In genomic region chr19:7628589-7629311, GRCh38 we compare ENCODE assay signal across 8 cellular contexts. TPM values are rescaled to one million over a fixed set of nuclear protein-coding genes. Genes with fewer than 3 reads are reported as not detected.
DNase-seq lines count a peak whose midpoint lies in the region; TF ChIP-seq lines count a peak whose summit lies in the region.

No MANE protein-coding gene starts in this region.

- H3K4me3 ChIP-seq in HAP-1 (peak overlapping the region; percentile 91), hepatocyte (peak overlapping the region; percentile 68), smooth muscle cell (peak overlapping the region; percentile 83)

- H3K79me2 ChIP-seq in hepatocyte (peaks cover 46% of the 10 kb centered on the region), smooth muscle cell (ENCODE audit: low read depth) (peaks cover 45% of the 10 kb centered on the region)

- H4K20me1 ChIP-seq in hepatocyte (ENCODE audit: insufficient read depth, poor library complexity, severe bottlenecking) (no peaks in the 10 kb centered on the region), smooth muscle cell (ENCODE audit: low read depth) (no peaks in the 10 kb centered on the region)

- H3K36me3 ChIP-seq in HAP-1 (replicated peaks) (peaks cover 14% of the 10 kb centered on the region), hepatocyte (replicated peaks; ENCODE audit: insufficient read depth, low read depth) (no peaks in the 10 kb centered on the region), smooth muscle cell (ENCODE audit: low read depth) (no peaks in the 10 kb centered on the region)

- peaks cover 15% of the 10 kb centered on the region for H3K36me3 Mint-ChIP-seq in activated T-helper 1 cell treated with anti-CD3 and anti-CD28 coated beads, Interleukin-12 subunit alpha, Interleukin-12 subunit beta, Interleukin-2, Interleukin-4 antibody, amounts not matched to agents 30 ng/mL and 10 ng/mL and 1 ng/mL, durations not matched to agents 14 hours and 24 hours and 36 hours (ENCODE audit: low read depth)

- no peaks in the 10 kb centered on the region for H3K9me3 ChIP-seq in HAP-1
- H3K9me3 ChIP-seq in hepatocyte (ENCODE audit: low read depth): no peaks in the 10 kb centered on the region
- H3K9me3 ChIP-seq in smooth muscle cell (replicated peaks; ENCODE audit: low read depth): no peaks in the 10 kb centered on the region

- in situ Hi-C loops in HAP-1 (cut with MboI; ENCODE audit: low sequenced_read_pairs): no loop called here

- no peaks in the 10 kb centered on the region for H3K27me3 ChIP-seq in HAP-1 (ENCODE audit: low read depth)
- no peaks in the 10 kb centered on the region for H3K27me3 ChIP-seq in hepatocyte
- no peaks in the 10 kb centered on the region for H3K27me3 ChIP-seq in smooth muscle cell (ENCODE audit: low read depth)

- H3K9me2 ChIP-seq in hepatocyte (replicated peaks; ENCODE audit: insufficient read depth): no peaks in the 10 kb centered on the region

- H3K9me3 Mint-ChIP-seq in activated T-helper 1 cell treated with anti-CD3 and anti-CD28 coated beads, Interleukin-12 subunit alpha, Interleukin-12 subunit beta, Interleukin-2, Interleukin-4 antibody, amounts not matched to agents 30 ng/mL and 10 ng/mL and 1 ng/mL, durations not matched to agents 14 hours and 24 hours and 36 hours: no peaks in the 10 kb centered on the region

- peaks cover 11% of the 10 kb centered on the region for H3K4me1 ChIP-seq in HAP-1
- H3K4me1 ChIP-seq in hepatocyte (ENCODE audit: insufficient read depth): peaks cover 14% of the 10 kb centered on the region
- H3K4me1 ChIP-seq in smooth muscle cell (ENCODE audit: low read depth): peaks cover 17% of the 10 kb centered on the region

- peak overlapping the region; percentile 60 for H3K27ac ChIP-seq in hepatocyte
- peak overlapping the region; percentile 50 for H3K27ac ChIP-seq in smooth muscle cell (ENCODE audit: low read depth)

- peak overlapping the region; percentile 30 for H2AFZ ChIP-seq in hepatocyte
- H2AFZ ChIP-seq in smooth muscle cell (ENCODE audit: low read depth): peak overlapping the region; percentile 60

- DNase-seq in HAP-1 (ENCODE audit: low spot score in 2 of 2) (no peak), hepatocyte (ENCODE audit: low spot score) (no peak), smooth muscle cell (lab: John Stamatoyannopoulos, UW; ENCODE audit: unreplicated experiment) (no peak), HUDEP-2 (lab: John Stamatoyannopoulos, UW; ENCODE audit: unreplicated experiment in 76 of 76) (no peak), cerebellar nuclear complex (lab: John Stamatoyannopoulos, UW) (no peak), NCI-H128 (lab: John Stamatoyannopoulos, UW; ENCODE audit: unreplicated experiment) (no peak), hypothalamus (lab: John Stamatoyannopoulos, UW) (no peak)
- no peak for DNase-seq in activated T-helper 1 cell treated with anti-CD3 and anti-CD28 coated beads, Interleukin-12 subunit alpha, Interleukin-12 subunit beta, Interleukin-2, Interleukin-4 antibody, amounts not matched to agents 30 ng/mL and 10 ng/mL and 1 ng/mL, durations not matched to agents 14 hours and 24 hours and 36 hours (ENCODE audit: low spot score)

- peak overlapping the region; percentile 98 for H3K27ac Mint-ChIP-seq in activated T-helper 1 cell treated with anti-CD3 and anti-CD28 coated beads, Interleukin-12 subunit alpha, Interleukin-12 subunit beta, Interleukin-2, Interleukin-4 antibody, amounts not matched to agents 30 ng/mL and 10 ng/mL and 1 ng/mL, durations not matched to agents 14 hours and 24 hours and 36 hours

- H3K27me3 Mint-ChIP-seq in activated T-helper 1 cell treated with anti-CD3 and anti-CD28 coated beads, Interleukin-12 subunit alpha, Interleukin-12 subunit beta, Interleukin-2, Interleukin-4 antibody, amounts not matched to agents 30 ng/mL and 10 ng/mL and 1 ng/mL, durations not matched to agents 14 hours and 24 hours and 36 hours (ENCODE audit: insufficient read depth): no peaks in the 10 kb centered on the region

- peaks cover 31% of the 10 kb centered on the region for H3K4me1 Mint-ChIP-seq in activated T-helper 1 cell treated with anti-CD3 and anti-CD28 coated beads, Interleukin-12 subunit alpha, Interleukin-12 subunit beta, Interleukin-2, Interleukin-4 antibody, amounts not matched to agents 30 ng/mL and 10 ng/mL and 1 ng/mL, durations not matched to agents 14 hours and 24 hours and 36 hours (ENCODE audit: low read depth)

- H3K4me2 ChIP-seq in hepatocyte: peak overlapping the region; percentile 93
- peak overlapping the region; percentile 94 for H3K4me2 ChIP-seq in smooth muscle cell

- TF ChIP-seq CTCF in hepatocyte (IDR thresholded peaks at IDR 0.05; ENCODE audit: poor library complexity) (no peak), smooth muscle cell (IDR thresholded peaks at IDR 0.05; ENCODE audit: borderline replicate concordance, insufficient read depth, poor library complexity, severe bottlenecking) (no peak)

- WGBS in hepatocyte (ENCODE audit: low lambda C conversion rate, missing lambda C conversion rate): 11% methylated on average over 15 of the region's 15 CpGs
- 14% methylated on average over 15 of the region's 15 CpGs for WGBS in smooth muscle cell (ENCODE audit: low lambda C conversion rate)

- H3F3A ChIP-seq in smooth muscle cell (ENCODE audit: low read depth): no peaks in the 10 kb centered on the region

- H3K9ac ChIP-seq in smooth muscle cell (ENCODE audit: low read depth): peak overlapping the region; percentile 92

- H3K4me3 Mint-ChIP-seq in activated T-helper 1 cell treated with anti-CD3 and anti-CD28 coated beads, Interleukin-12 subunit alpha, Interleukin-12 subunit beta, Interleukin-2, Interleukin-4 antibody, amounts not matched to agents 30 ng/mL and 10 ng/mL and 1 ng/mL, durations not matched to agents 14 hours and 24 hours and 36 hours: peak overlapping the region; percentile 98

- intact Hi-C loops in activated T-helper 1 cell treated with anti-CD3 and anti-CD28 coated beads, Interleukin-12 subunit alpha, Interleukin-12 subunit beta, Interleukin-2, Interleukin-4 antibody, amounts not matched to agents 30 ng/mL and 10 ng/mL and 1 ng/mL, durations not matched to agents 14 hours and 24 hours and 36 hours (cut with micrococcal nuclease): loop anchor here (1.0 to 2.0 kb wide), 4 partner anchors 9 to 93 kb away; partner anchors contain the start of genes PNPLA6 and STXBP2

RNA-seq across cellular contexts. Expression of gene XAB2, which starts 0.6 kb away (rescaled TPM):
- total RNA-seq in activated T-helper 1 cell treated with anti-CD3 and anti-CD28 coated beads, Interleukin-12 subunit alpha, Interleukin-12 subunit beta, Interleukin-2, Interleukin-4 antibody, amounts not matched to agents 30 ng/mL and 10 ng/mL and 1 ng/mL, durations not matched to agents 14 hours and 24 hours and 36 hours: 50.7 and 51.2 TPM in 2 replicates
- 20.3 and 24.5 TPM in 2 replicates for total RNA-seq in hepatocyte
- polyA plus RNA-seq in hepatocyte: 19.6 and 19.9 TPM in 2 replicates
- 26.9 and 36.3 TPM in 2 replicates for total RNA-seq in smooth muscle cell
- polyA plus RNA-seq in smooth muscle cell: 26.9 and 34.2 TPM in 2 replicates

RNA-seq across cellular contexts. Expression of gene PET100, which starts 0.8 kb away (rescaled TPM):
- total RNA-seq in activated T-helper 1 cell treated with anti-CD3 and anti-CD28 coated beads, Interleukin-12 subunit alpha, Interleukin-12 subunit beta, Interleukin-2, Interleukin-4 antibody, amounts not matched to agents 30 ng/mL and 10 ng/mL and 1 ng/mL, durations not matched to agents 14 hours and 24 hours and 36 hours: 88.5 and 93.4 TPM in 2 replicates
- total RNA-seq in hepatocyte (18.1 and 29.4 TPM in 2 replicates), smooth muscle cell (14.5 and 22.1 TPM in 2 replicates)
- polyA plus RNA-seq in hepatocyte (296 and 312 TPM in 2 replicates), smooth muscle cell (354 and 386 TPM in 2 replicates)

RNA-seq across cellular contexts. Expression of gene PCP2, which starts 4.8 kb away (rescaled TPM):
- total RNA-seq in activated T-helper 1 cell treated with anti-CD3 and anti-CD28 coated beads, Interleukin-12 subunit alpha, Interleukin-12 subunit beta, Interleukin-2, Interleukin-4 antibody, amounts not matched to agents 30 ng/mL and 10 ng/mL and 1 ng/mL, durations not matched to agents 14 hours and 24 hours and 36 hours: 0.34 and 1.4 TPM in 2 replicates
- total RNA-seq in hepatocyte: not detected in 2 replicates
- polyA plus RNA-seq in hepatocyte: 0.60 and 0.62 TPM in 2 replicates
- total RNA-seq in smooth muscle cell: not detected in 2 replicates
- 0.35 and 0.56 TPM in 2 replicates for polyA plus RNA-seq in smooth muscle cell

RNA-seq across cellular contexts. Expression of gene STXBP2, which starts 8.2 kb away (rescaled TPM):
- total RNA-seq in activated T-helper 1 cell treated with anti-CD3 and anti-CD28 coated beads, Interleukin-12 subunit alpha, Interleukin-12 subunit beta, Interleukin-2, Interleukin-4 antibody, amounts not matched to agents 30 ng/mL and 10 ng/mL and 1 ng/mL, durations not matched to agents 14 hours and 24 hours and 36 hours: 101 and 102 TPM in 2 replicates
- total RNA-seq in hepatocyte (51.9 and 58.6 TPM in 2 replicates), smooth muscle cell (11.6 and 17.8 TPM in 2 replicates)
- polyA plus RNA-seq in hepatocyte (142 and 150 TPM in 2 replicates), smooth muscle cell (32.7 and 67.2 TPM in 2 replicates)

RNA-seq across cellular contexts. Expression of gene CAMSAP3, which starts 33.1 kb away (rescaled TPM):
- total RNA-seq in activated T-helper 1 cell treated with anti-CD3 and anti-CD28 coated beads, Interleukin-12 subunit alpha, Interleukin-12 subunit beta, Interleukin-2, Interleukin-4 antibody, amounts not matched to agents 30 ng/mL and 10 ng/mL and 1 ng/mL, durations not matched to agents 14 hours and 24 hours and 36 hours: 0.37 and 0.67 TPM in 2 replicates
- total RNA-seq in hepatocyte: 15.1 and 22.8 TPM in 2 replicates
- 52.6 and 58.5 TPM in 2 replicates for polyA plus RNA-seq in hepatocyte
- total RNA-seq in smooth muscle cell: 1.5 and 1.8 TPM in 2 replicates
- 1.4 and 10.7 TPM in 2 replicates for polyA plus RNA-seq in smooth muscle cell
